In genomic region chr13:109336730-109337129, GRCh38 we compare ENCODE assay signal across 13 cellular contexts.
DNase-seq lines count a peak whose midpoint lies in the region; ATAC-seq and TF ChIP-seq lines count a peak whose summit lies in the region.
"Had no signal": no experiment of that assay in that cellular context is flagged by ENCODE, and none has a peak within 500 bp of the region (broad histone marks: within the 10 kb centered on the region; RNA-seq: fewer than 3 reads in every experiment).

No MANE protein-coding gene starts in this region.

- H4K20me1 ChIP-seq in GM23248 (ENCODE audit: insufficient read depth), result no peaks in the 10 kb centered on the region

- TF ChIP-seq CTCF in foreskin fibroblast (IDR thresholded peaks at IDR 0.05; ENCODE audit: low read depth, low read length) (no peak), suprapubic skin (IDR thresholded peaks at IDR 0.05) (no peak)

- in situ Hi-C loops in GM23248 (cut with MboI), result no loop called here

- no peaks in the 10 kb centered on the region for H3K9me2 ChIP-seq in GM23248 (ENCODE audit: insufficient read depth)

- no peak for ATAC-seq in HG03045 (IDR thresholded peaks at IDR 0.05; ENCODE audit: unreplicated experiment)

- H3K4me3 ChIP-seq in GM23248 (no peak overlapping the region), adipocyte (ENCODE audit: low read length) (no peak overlapping the region), foreskin fibroblast (ENCODE audit: low read depth in 1 of 2, low read length in 2 of 2) (no peak overlapping the region), skeletal muscle cell (ENCODE audit: low read depth, low read length) (no peak overlapping the region), suprapubic skin (no peak overlapping the region)
- H3K4me3 ChIP-seq: left ventricle myocardium inferior, MG63 had no signal

- peak; percentile 76 for DNase-seq in GM23248
- DNase-seq in adipocyte (ENCODE audit: low read depth), result peak; percentile 79
- DNase-seq in foreskin fibroblast, result peak; percentile 77 to 84
- peak; percentile 78 for DNase-seq in skeletal muscle cell (ENCODE audit: low read depth)
- no peak for DNase-seq in middle frontal gyrus (ENCODE audit: extremely low spot score, low spot score)
- no peak for DNase-seq in suprapubic skin (ENCODE audit: low spot score in 2 of 2)
- no peak for DNase-seq in COLO668 (lab: John Stamatoyannopoulos, UW; ENCODE audit: unreplicated experiment)
- DNase-seq: activated naive CD8-positive, alpha-beta T cell treated with anti-CD3 and anti-CD28 coated beads for 36 hours; head of caudate nucleus; left ventricle myocardium inferior; MG63; nucleus accumbens had no signal

- H3K9me3 ChIP-seq in GM23248 (ENCODE audit: low read depth) (no peaks in the 10 kb centered on the region), adipocyte (ENCODE audit: control insufficient read depth, low read length) (no peaks in the 10 kb centered on the region), suprapubic skin (no peaks in the 10 kb centered on the region)
- H3K9me3 ChIP-seq: left ventricle myocardium inferior, MG63 had no signal

- WGBS in GM23248 (ENCODE audit: low coverage in 1 of 2, low lambda C conversion rate in 2 of 2, missing lambda C conversion rate in 2 of 2), 2 experiments, result 0 to 3% methylated on average over 1 of the region's 1 CpG
- WGBS in suprapubic skin, result 39% methylated on average over 1 of the region's 1 CpG

- peaks cover 12% of the 10 kb centered on the region; the same call in 1 of the 2 replicates for H3F3A ChIP-seq in GM23248 (ENCODE audit: insufficient read depth)

- H3K27ac ChIP-seq in GM23248 (peak overlapping the region; percentile 19), suprapubic skin (no peak overlapping the region)
- H3K27ac ChIP-seq: left ventricle myocardium inferior had no signal

- H3K4me2 ChIP-seq in GM23248 (ENCODE audit: unreplicated experiment), result peak overlapping the region; percentile 41

- H3K4me1 ChIP-seq in GM23248 (ENCODE audit: insufficient read depth), result peaks cover 22% of the 10 kb centered on the region
- H3K4me1 ChIP-seq in adipocyte (ENCODE audit: control insufficient read depth, insufficient read depth, low read length), result peaks cover 16% of the 10 kb centered on the region
- no peaks in the 10 kb centered on the region for H3K4me1 ChIP-seq in suprapubic skin

- no peaks in the 10 kb centered on the region for H3K27me3 ChIP-seq in GM23248 (replicated peaks; ENCODE audit: insufficient read depth)
- H3K27me3 ChIP-seq in adipocyte (replicated peaks; ENCODE audit: control insufficient read depth, insufficient read depth, low read length), result no peaks in the 10 kb centered on the region
- H3K27me3 ChIP-seq in suprapubic skin, result no peaks in the 10 kb centered on the region
- H3K27me3 ChIP-seq: MG63 had no signal

- no peak overlapping the region for H3K9ac ChIP-seq in GM23248
- H3K9ac ChIP-seq in adipocyte (ENCODE audit: low read length), result no peak overlapping the region

- no peak for TF ChIP-seq POLR2A in suprapubic skin (IDR thresholded peaks at IDR 0.05)

- no peaks in the 10 kb centered on the region for H3K79me2 ChIP-seq in GM23248 (ENCODE audit: insufficient read depth)

- TF ChIP-seq EP300 in suprapubic skin (IDR thresholded peaks at IDR 0.05), result no peak

- no peak overlapping the region for H2AFZ ChIP-seq in GM23248

- H3K36me3 ChIP-seq in GM23248 (ENCODE audit: low read depth), result no peaks in the 10 kb centered on the region
- no peaks in the 10 kb centered on the region for H3K36me3 ChIP-seq in adipocyte (ENCODE audit: control insufficient read depth, insufficient read depth, low read length, severe bottlenecking)
- H3K36me3 ChIP-seq in suprapubic skin, result no peaks in the 10 kb centered on the region
- H3K36me3 ChIP-seq: left ventricle myocardium inferior, MG63 had no signal

Comparison
In these comparisons a context has a peak if more than half of its experiments do, and no peak if none do; other contexts are left out.
1. DNase-seq: peak in GM23248 (single experiment), adipocyte (single experiment), foreskin fibroblast (2 of 2) and skeletal muscle cell (single experiment); none in middle frontal gyrus (single experiment), suprapubic skin (0 of 2) and COLO668 (single experiment).